Comparison of ENCODE assay signal across 1 cellular context in genomic region chr18:5237723-5238370, GRCh38.
TF ChIP-seq lines count a peak whose summit lies in the region.

No MANE protein-coding gene starts in this region.

TF ChIP-seq in HepG2, 621 proteins besides CTCF, POLR2A, EP300 and RAD21 (continued from another document and continues in another):
- TF ChIP-seq, protein P1, sequence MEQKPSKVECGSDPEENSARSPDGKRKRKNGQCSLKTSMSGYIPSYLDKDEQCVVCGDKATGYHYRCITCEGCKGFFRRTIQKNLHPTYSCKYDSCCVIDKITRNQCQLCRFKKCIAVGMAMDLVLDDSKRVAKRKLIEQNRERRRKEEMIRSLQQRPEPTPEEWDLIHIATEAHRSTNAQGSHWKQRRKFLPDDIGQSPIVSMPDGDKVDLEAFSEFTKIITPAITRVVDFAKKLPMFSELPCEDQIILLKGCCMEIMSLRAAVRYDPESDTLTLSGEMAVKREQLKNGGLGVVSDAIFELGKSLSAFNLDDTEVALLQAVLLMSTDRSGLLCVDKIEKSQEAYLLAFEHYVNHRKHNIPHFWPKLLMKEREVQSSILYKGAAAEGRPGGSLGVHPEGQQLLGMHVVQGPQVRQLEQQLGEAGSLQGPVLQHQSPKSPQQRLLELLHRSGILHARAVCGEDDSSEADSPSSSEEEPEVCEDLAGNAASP (CRISPR knock-in tag; IDR thresholded peaks at IDR 0.05; ENCODE audit: borderline replicate concordance), result no peak; the same call in 1 of the 2 replicates
- TF ChIP-seq FOXC1 (CRISPR knock-in tag; IDR thresholded peaks at IDR 0.05; ENCODE audit: borderline replicate concordance) (0 out of 2 replicates have a peak, but pooled peaks have one; percentile 9), LCORL (IDR thresholded peaks at IDR 0.05) (peak; percentile 39; the same call in 1 of the 2 replicates), LCORL (CRISPR knock-in tag; IDR thresholded peaks at IDR 0.05) (peak; percentile 31; the same call in 1 of the 2 replicates), ATF1 (CRISPR knock-in tag; IDR thresholded peaks at IDR 0.05) (peak; percentile 59; the same call in 1 of the 2 replicates), ZFP37 (CRISPR knock-in tag; IDR thresholded peaks at IDR 0.05; ENCODE audit: borderline replicate concordance) (peak; percentile 79; the same call in 1 of the 2 replicates), E2F5 (CRISPR knock-in tag; conservative IDR thresholded peaks at IDR 0.05) (0 out of 2 replicates have a peak, but pooled peaks have one; percentile 24), CHCHD3 (CRISPR knock-in tag; IDR thresholded peaks at IDR 0.05) (peak; percentile 75; the same call in 1 of the 2 replicates), DPF2 (CRISPR knock-in tag; IDR thresholded peaks at IDR 0.05; ENCODE audit: borderline replicate concordance, low read depth) (no peak), KLF16 (CRISPR knock-in tag; IDR thresholded peaks at IDR 0.05) (peak in 1 of 2 experiments; percentile 92; a peak in 2 of 4 replicates), RAD51 (IDR thresholded peaks at IDR 0.05; ENCODE audit: borderline replicate concordance) (no peak), CENPT (CRISPR knock-in tag; IDR thresholded peaks at IDR 0.05; ENCODE audit: low read depth) (peak; percentile 79; the same call in 1 of the 2 replicates), SSRP1 (CRISPR knock-in tag; IDR thresholded peaks at IDR 0.05) (no peak), ZBTB44 (CRISPR knock-in tag; IDR thresholded peaks at IDR 0.05) (no peak), FOXA3 (CRISPR knock-in tag; IDR thresholded peaks at IDR 0.05) (no peak), ZNF652 (CRISPR knock-in tag; IDR thresholded peaks at IDR 0.05; ENCODE audit: borderline replicate concordance, low read depth) (no peak), ZNF577 (CRISPR knock-in tag; IDR thresholded peaks at IDR 0.05; ENCODE audit: borderline replicate concordance, low read depth) (no peak), DMTF1 (CRISPR knock-in tag; IDR thresholded peaks at IDR 0.05) (peak; percentile 81; the same call in 1 of the 2 replicates), TARDBP (CRISPR knock-in tag; IDR thresholded peaks at IDR 0.05) (peak; percentile 90), PCBP1 (IDR thresholded peaks at IDR 0.05; ENCODE audit: borderline replicate concordance, low read depth, low read length) (0 out of 2 replicates have a peak, but pooled peaks have one; percentile 70), ZNF224 (CRISPR knock-in tag; IDR thresholded peaks at IDR 0.05) (peak; percentile 80; the same call in 1 of the 2 replicates), KDM6A (CRISPR knock-in tag; IDR thresholded peaks at IDR 0.05; ENCODE audit: low read depth) (no peak), FOXO1 (CRISPR knock-in tag; IDR thresholded peaks at IDR 0.05) (peak; percentile 73), SP5 (CRISPR knock-in tag; IDR thresholded peaks at IDR 0.05; ENCODE audit: borderline replicate concordance, low read depth) (no peak), PHF5A (CRISPR knock-in tag; IDR thresholded peaks at IDR 0.05; ENCODE audit: low read depth, unreplicated experiment) (no peak), GTF2F1 (IDR thresholded peaks at IDR 0.05; ENCODE audit: low read length) (no peak), MXD4 (CRISPR knock-in tag; IDR thresholded peaks at IDR 0.05) (peak; percentile 90), ZNF580 (CRISPR knock-in tag; IDR thresholded peaks at IDR 0.05; ENCODE audit: borderline replicate concordance, low read depth) (peak; percentile 76), ZBTB3 (CRISPR knock-in tag; IDR thresholded peaks at IDR 0.05; ENCODE audit: borderline replicate concordance, low read depth) (peak; percentile 73; the same call in 1 of the 2 replicates), RFX3 (CRISPR knock-in tag; IDR thresholded peaks at IDR 0.05) (no peak), ZBTB42 (CRISPR knock-in tag; IDR thresholded peaks at IDR 0.05) (peak; percentile 59; the same call in 1 of the 2 replicates), MEF2D (CRISPR knock-in tag; IDR thresholded peaks at IDR 0.05) (no peak), HOXA3 (CRISPR knock-in tag; IDR thresholded peaks at IDR 0.05) (peak; percentile 94), REL (CRISPR knock-in tag; conservative IDR thresholded peaks at IDR 0.05) (peak; percentile 90), NCOR1 (IDR thresholded peaks at IDR 0.05; ENCODE audit: borderline replicate concordance, low read length) (0 out of 2 replicates have a peak, but pooled peaks have one; percentile 19), HNRNPLL (IDR thresholded peaks at IDR 0.05; ENCODE audit: low read depth, low read length, poor library complexity, severe bottlenecking) (peak; percentile 78), ZFAT (CRISPR knock-in tag; conservative IDR thresholded peaks at IDR 0.05) (peak; percentile 18; the same call in 1 of the 2 replicates), MTA1 (CRISPR knock-in tag; IDR thresholded peaks at IDR 0.05; ENCODE audit: borderline replicate concordance) (peak; percentile 66; the same call in 1 of the 2 replicates), CHD2 (IDR thresholded peaks at IDR 0.05; ENCODE audit: low read depth, low read length) (no peak; the same call in none of the 2 replicates), GPBP1L1 (CRISPR knock-in tag; IDR thresholded peaks at IDR 0.05) (no peak), KDM2A (CRISPR knock-in tag; IDR thresholded peaks at IDR 0.05; ENCODE audit: borderline replicate concordance, low read depth) (peak; percentile 85), ZNF20 (CRISPR knock-in tag; IDR thresholded peaks at IDR 0.05) (peak; percentile 76; the same call in 1 of the 2 replicates), TEF (CRISPR knock-in tag; IDR thresholded peaks at IDR 0.05) (peak; percentile 56; the same call in 1 of the 2 replicates), RFX5 (IDR thresholded peaks at IDR 0.05; ENCODE audit: low read depth, low read length) (0 out of 2 replicates have a peak, but pooled peaks have one; percentile 14), ZNF720 (CRISPR knock-in tag; IDR thresholded peaks at IDR 0.05) (0 out of 2 replicates have a peak, but pooled peaks have one; percentile 26), ZNF230 (CRISPR knock-in tag; IDR thresholded peaks at IDR 0.05) (peak; percentile 48; the same call in 1 of the 2 replicates), ZNF333 (CRISPR knock-in tag; IDR thresholded peaks at IDR 0.05; ENCODE audit: borderline replicate concordance) (peak; percentile 57; the same call in 1 of the 2 replicates), ZNF7 (CRISPR knock-in tag; IDR thresholded peaks at IDR 0.05) (no peak), SIX1 (CRISPR knock-in tag; IDR thresholded peaks at IDR 0.05; ENCODE audit: borderline replicate concordance) (0 out of 2 replicates have a peak, but pooled peaks have one; percentile 11), ZNF792 (CRISPR knock-in tag; IDR thresholded peaks at IDR 0.05) (0 out of 2 replicates have a peak, but pooled peaks have one; percentile 13), HNF4A (CRISPR knock-in tag; IDR thresholded peaks at IDR 0.05) (peak; percentile 18; the same call in 1 of the 2 replicates), TGIF2 (CRISPR knock-in tag; IDR thresholded peaks at IDR 0.05) (0 out of 2 replicates have a peak, but pooled peaks have one; percentile 35), ZNF282 (IDR thresholded peaks at IDR 0.05; ENCODE audit: partially characterized antibody) (no peak), ZNF296 (CRISPR knock-in tag; conservative IDR thresholded peaks at IDR 0.05) (no peak)
- TF ChIP-seq, protein P2, sequence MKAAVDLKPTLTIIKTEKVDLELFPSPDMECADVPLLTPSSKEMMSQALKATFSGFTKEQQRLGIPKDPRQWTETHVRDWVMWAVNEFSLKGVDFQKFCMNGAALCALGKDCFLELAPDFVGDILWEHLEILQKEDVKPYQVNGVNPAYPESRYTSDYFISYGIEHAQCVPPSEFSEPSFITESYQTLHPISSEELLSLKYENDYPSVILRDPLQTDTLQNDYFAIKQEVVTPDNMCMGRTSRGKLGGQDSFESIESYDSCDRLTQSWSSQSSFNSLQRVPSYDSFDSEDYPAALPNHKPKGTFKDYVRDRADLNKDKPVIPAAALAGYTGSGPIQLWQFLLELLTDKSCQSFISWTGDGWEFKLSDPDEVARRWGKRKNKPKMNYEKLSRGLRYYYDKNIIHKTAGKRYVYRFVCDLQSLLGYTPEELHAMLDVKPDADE (CRISPR knock-in tag; IDR thresholded peaks at IDR 0.05), result peak; percentile 91
- TF ChIP-seq, protein P3, sequence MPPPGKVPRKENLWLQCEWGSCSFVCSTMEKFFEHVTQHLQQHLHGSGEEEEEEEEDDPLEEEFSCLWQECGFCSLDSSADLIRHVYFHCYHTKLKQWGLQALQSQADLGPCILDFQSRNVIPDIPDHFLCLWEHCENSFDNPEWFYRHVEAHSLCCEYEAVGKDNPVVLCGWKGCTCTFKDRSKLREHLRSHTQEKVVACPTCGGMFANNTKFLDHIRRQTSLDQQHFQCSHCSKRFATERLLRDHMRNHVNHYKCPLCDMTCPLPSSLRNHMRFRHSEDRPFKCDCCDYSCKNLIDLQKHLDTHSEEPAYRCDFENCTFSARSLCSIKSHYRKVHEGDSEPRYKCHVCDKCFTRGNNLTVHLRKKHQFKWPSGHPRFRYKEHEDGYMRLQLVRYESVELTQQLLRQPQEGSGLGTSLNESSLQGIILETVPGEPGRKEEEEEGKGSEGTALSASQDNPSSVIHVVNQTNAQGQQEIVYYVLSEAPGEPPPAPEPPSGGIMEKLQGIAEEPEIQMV (CRISPR knock-in tag; IDR thresholded peaks at IDR 0.05; ENCODE audit: low read depth), result peak; percentile 76; the same call in 1 of the 2 replicates
- TF ChIP-seq, protein P4, sequence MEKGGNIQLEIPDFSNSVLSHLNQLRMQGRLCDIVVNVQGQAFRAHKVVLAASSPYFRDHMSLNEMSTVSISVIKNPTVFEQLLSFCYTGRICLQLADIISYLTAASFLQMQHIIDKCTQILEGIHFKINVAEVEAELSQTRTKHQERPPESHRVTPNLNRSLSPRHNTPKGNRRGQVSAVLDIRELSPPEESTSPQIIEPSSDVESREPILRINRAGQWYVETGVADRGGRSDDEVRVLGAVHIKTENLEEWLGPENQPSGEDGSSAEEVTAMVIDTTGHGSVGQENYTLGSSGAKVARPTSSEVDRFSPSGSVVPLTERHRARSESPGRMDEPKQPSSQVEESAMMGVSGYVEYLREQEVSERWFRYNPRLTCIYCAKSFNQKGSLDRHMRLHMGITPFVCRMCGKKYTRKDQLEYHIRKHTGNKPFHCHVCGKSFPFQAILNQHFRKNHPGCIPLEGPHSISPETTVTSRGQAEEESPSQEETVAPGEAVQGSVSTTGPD (CRISPR knock-in tag; IDR thresholded peaks at IDR 0.05), result no peak
